In genomic region chr18:11752116-11752911, GRCh38 we compare ENCODE assay signal across 9 cellular contexts.
DNase-seq lines count a peak whose midpoint lies in the region; ATAC-seq and TF ChIP-seq lines count a peak whose summit lies in the region.
"Had no signal": no experiment of that assay in that cellular context is flagged by ENCODE, and none has a peak within 500 bp of the region (broad histone marks: within the 10 kb centered on the region; RNA-seq: fewer than 3 reads in every experiment).

No MANE protein-coding gene starts in this region.

- 1% methylated on average over 57 to 62 of the region's 64 CpGs for WGBS in testis, 2 donors

- H3K27ac ChIP-seq in testis: no peak overlapping the region
- H3K27ac ChIP-seq: VCaP had no signal

- in situ Hi-C loops in astrocyte of the cerebellum (cut with HindIII; ENCODE audit: low sequenced_read_pairs): no loop called here

- H3K4me1 Mint-ChIP-seq in activated naive CD4-positive, alpha-beta T cell treated with anti-CD3 and anti-CD28 coated beads for 36 hours (ENCODE audit: low read depth): peaks cover 9% of the 10 kb centered on the region

- no peak for ATAC-seq in GM18861 (IDR thresholded peaks at IDR 0.05; ENCODE audit: unreplicated experiment)
- no peak for ATAC-seq in GM19395 (IDR thresholded peaks at IDR 0.05; ENCODE audit: unreplicated experiment)
- ATAC-seq in left colon: no peak

- peak; percentile 46 for DNase-seq in activated naive CD4-positive, alpha-beta T cell treated with anti-CD3 and anti-CD28 coated beads for 36 hours
- DNase-seq in activated naive CD4-positive, alpha-beta T cell treated with Interleukin-2 at 50 U/mL for 16 hours: no peak
- DNase-seq in astrocyte of the cerebellum (ENCODE audit: low read depth) (no peak), kidney glomerular epithelial cell (lab: John Stamatoyannopoulos, UW) (peak; percentile 19), testis (peak; percentile 32), left colon (no peak)

- peaks cover 53% of the 10 kb centered on the region for H3K27me3 Mint-ChIP-seq in activated naive CD4-positive, alpha-beta T cell treated with anti-CD3 and anti-CD28 coated beads for 36 hours (ENCODE audit: low read depth)

- TF ChIP-seq CTCF in astrocyte of the cerebellum (IDR thresholded peaks at IDR 0.05; ENCODE audit: low read depth, low read length, missing control alignments) (no peak), testis (IDR thresholded peaks at IDR 0.05) (no peak)

- H3K4me3 Mint-ChIP-seq in activated naive CD4-positive, alpha-beta T cell treated with anti-CD3 and anti-CD28 coated beads for 36 hours: peak overlapping the region; percentile 70

- H3K4me3 ChIP-seq in astrocyte of the cerebellum (ENCODE audit: low read depth, low read length) (peak overlapping the region; percentile 24), testis (peak overlapping the region; percentile 40 to 42)

- H3K27ac Mint-ChIP-seq in activated naive CD4-positive, alpha-beta T cell treated with anti-CD3 and anti-CD28 coated beads for 36 hours: no peak overlapping the region

- H3K36me3 Mint-ChIP-seq in activated naive CD4-positive, alpha-beta T cell treated with anti-CD3 and anti-CD28 coated beads for 36 hours (ENCODE audit: low read depth): no peaks in the 10 kb centered on the region

- intact Hi-C loops in activated naive CD4-positive, alpha-beta T cell treated with anti-CD3 and anti-CD28 coated beads for 36 hours (cut with micrococcal nuclease): no loop called here
- intact Hi-C loops in testis (cut with DNase I; ENCODE audit: low total_unique reads) (no loop called here), left colon (cut with DNase I, micrococcal nuclease) (no loop called here)

- no peaks in the 10 kb centered on the region for H3K36me3 ChIP-seq in testis (ENCODE audit: low read depth, missing control alignments)

- peaks cover 5% of the 10 kb centered on the region for H3K4me1 ChIP-seq in testis

- no peaks in the 10 kb centered on the region for H3K27me3 ChIP-seq in testis

- no peaks in the 10 kb centered on the region for H3K9me3 ChIP-seq in testis

- CTCF ChIA-PET in activated naive CD4-positive, alpha-beta T cell treated with anti-CD3 and anti-CD28 coated beads for 36 hours (lab: Charles Lee): interaction anchor here (1.0 kb wide), 1 partner anchor 19 kb away, joined by 6 read pairs; no protein-coding TSS in a partner anchor

- TF ChIP-seq POLR2A in testis (IDR thresholded peaks at IDR 0.05): no peak

- no peaks in the 10 kb centered on the region for H3K9me3 Mint-ChIP-seq in activated naive CD4-positive, alpha-beta T cell treated with anti-CD3 and anti-CD28 coated beads for 36 hours

Comparison
In these comparisons a context has a peak if more than half of its experiments do, and no peak if none do; other contexts are left out.
1. DNase-seq: peak in activated naive CD4-positive, alpha-beta T cell treated with anti-CD3 and anti-CD28 coated beads for 36 hours (single experiment), kidney glomerular epithelial cell (single experiment) and testis (single experiment); none in activated naive CD4-positive, alpha-beta T cell treated with Interleukin-2 at 50 U/mL for 16 hours (single experiment), astrocyte of the cerebellum (single experiment) and left colon (0 of 2).